ENCODE assay signal across 9 cellular contexts in genomic region chr1:47569681-47570470, GRCh38.
A peak's percentile ranks its signal among the peaks of the same experiment; 100 is the strongest.
DNase-seq lines count a peak whose midpoint lies in the region; ATAC-seq, FAIRE-seq and TF ChIP-seq lines count a peak whose summit lies in the region.
"Had no signal": no experiment of that assay in that cellular context is flagged by ENCODE, and none has a peak within 500 bp of the region (broad histone marks: within the 10 kb centered on the region; RNA-seq: fewer than 3 reads in every experiment).

No MANE protein-coding gene starts in this region.

- in situ Hi-C loops in G401 (cut with HindIII; ENCODE audit: low sequenced_read_pairs), result no loop called here

- ATAC-seq in HG03159 (IDR thresholded peaks at IDR 0.05; ENCODE audit: unreplicated experiment), result no peak

- H3K4me3 ChIP-seq in fibroblast of the aortic adventitia (ENCODE audit: low read depth, low read length), result no peak overlapping the region
- H3K4me3 ChIP-seq: HAP-1 had no signal

- DNase-seq in G401 (ENCODE audit: low spot score), result peak; percentile 5
- peak; percentile 95 for DNase-seq in RKO (ENCODE audit: low spot score)
- peak; percentile 91 for DNase-seq in fibroblast of the aortic adventitia (ENCODE audit: low read depth)
- DNase-seq in pulmonary artery endothelial cell (ENCODE audit: low read depth, low spot score), result peak; percentile 84
- DNase-seq in D721Med (ENCODE audit: insufficient read length, low spot score), result no peak
- no peak for DNase-seq in GM19240 (ENCODE audit: insufficient read length, low spot score)
- DNase-seq in SKM-1 (lab: John Stamatoyannopoulos, UW; ENCODE audit: unreplicated experiment), result no peak

- TF ChIP-seq CTCF in fibroblast of the aortic adventitia (IDR thresholded peaks at IDR 0.05; ENCODE audit: insufficient read depth, low read length) (peak; percentile 64), D721Med (IDR thresholded peaks at IDR 0.05; ENCODE audit: insufficient read depth, missing control alignments) (no peak)

- FAIRE-seq in D721Med (lab: Jason Lieb, UNC), result no peak

Comparison
In these comparisons a context has a peak if more than half of its experiments do, and no peak if none do; other contexts are left out.
1. DNase-seq: peak in G401 (single experiment), RKO (single experiment), fibroblast of the aortic adventitia (single experiment) and pulmonary artery endothelial cell (single experiment); none in D721Med (single experiment), GM19240 (single experiment) and SKM-1 (single experiment).